1 cellular context compared by ENCODE assay signal in genomic region chr22:44709881-44710400, GRCh38.
TF ChIP-seq lines count a peak whose summit lies in the region.

No MANE protein-coding gene starts in this region.

TF ChIP-seq in SK-N-SH, 30 proteins besides CTCF, POLR2A, EP300 and RAD21:
- TF ChIP-seq FOSL2 (IDR thresholded peaks at IDR 0.05; ENCODE audit: borderline replicate concordance, low read depth) = no peak
- no peak for TF ChIP-seq REST (IDR thresholded peaks at IDR 0.05; ENCODE audit: low read depth, low read length)
- no peak for TF ChIP-seq NRF1 (IDR thresholded peaks at IDR 0.05; ENCODE audit: low read depth, low read length)
- no peak for TF ChIP-seq RFX5 (IDR thresholded peaks at IDR 0.05; ENCODE audit: low read length)
- TF ChIP-seq PBX3 (IDR thresholded peaks at IDR 0.05) = no peak
- no peak for TF ChIP-seq FOXM1 (IDR thresholded peaks at IDR 0.05; ENCODE audit: low read depth)
- TF ChIP-seq JUND (IDR thresholded peaks at IDR 0.05) = no peak
- no peak for TF ChIP-seq NFIC (IDR thresholded peaks at IDR 0.05; ENCODE audit: borderline replicate concordance)
- no peak for TF ChIP-seq POLR2AphosphoS5 (IDR thresholded peaks at IDR 0.05; ENCODE audit: low read depth, low read length)
- TF ChIP-seq EZH2phosphoT487 (IDR thresholded peaks at IDR 0.05; ENCODE audit: borderline replicate concordance, low read depth) = no peak
- no peak for TF ChIP-seq GABPA (IDR thresholded peaks at IDR 0.05; ENCODE audit: low read depth)
- no peak for TF ChIP-seq ZBTB33 (IDR thresholded peaks at IDR 0.05; ENCODE audit: borderline replicate concordance, low read depth)
- no peak for TF ChIP-seq IRF3 (IDR thresholded peaks at IDR 0.05; ENCODE audit: low read depth, low read length)
- no peak for TF ChIP-seq RCOR1 (IDR thresholded peaks at IDR 0.05; ENCODE audit: low read length)
- no peak for TF ChIP-seq SIN3A (IDR thresholded peaks at IDR 0.05; ENCODE audit: borderline replicate concordance, low read depth, low read length)
- TF ChIP-seq TEAD4 (IDR thresholded peaks at IDR 0.05; ENCODE audit: borderline replicate concordance, insufficient read depth) = no peak
- TF ChIP-seq MXI1 (IDR thresholded peaks at IDR 0.05; ENCODE audit: low read depth, low read length) = no peak
- no peak for TF ChIP-seq TCF12 (IDR thresholded peaks at IDR 0.05)
- TF ChIP-seq RXRA (IDR thresholded peaks at IDR 0.05; ENCODE audit: borderline replicate concordance, low read depth) = no peak
- no peak for TF ChIP-seq SMC3 (IDR thresholded peaks at IDR 0.05; ENCODE audit: low read depth, low read length)
TF ChIP-seq in SK-N-SH: peak in this region for 0.
